15 cellular contexts compared by ENCODE assay signal in the genomic region with DNA sequence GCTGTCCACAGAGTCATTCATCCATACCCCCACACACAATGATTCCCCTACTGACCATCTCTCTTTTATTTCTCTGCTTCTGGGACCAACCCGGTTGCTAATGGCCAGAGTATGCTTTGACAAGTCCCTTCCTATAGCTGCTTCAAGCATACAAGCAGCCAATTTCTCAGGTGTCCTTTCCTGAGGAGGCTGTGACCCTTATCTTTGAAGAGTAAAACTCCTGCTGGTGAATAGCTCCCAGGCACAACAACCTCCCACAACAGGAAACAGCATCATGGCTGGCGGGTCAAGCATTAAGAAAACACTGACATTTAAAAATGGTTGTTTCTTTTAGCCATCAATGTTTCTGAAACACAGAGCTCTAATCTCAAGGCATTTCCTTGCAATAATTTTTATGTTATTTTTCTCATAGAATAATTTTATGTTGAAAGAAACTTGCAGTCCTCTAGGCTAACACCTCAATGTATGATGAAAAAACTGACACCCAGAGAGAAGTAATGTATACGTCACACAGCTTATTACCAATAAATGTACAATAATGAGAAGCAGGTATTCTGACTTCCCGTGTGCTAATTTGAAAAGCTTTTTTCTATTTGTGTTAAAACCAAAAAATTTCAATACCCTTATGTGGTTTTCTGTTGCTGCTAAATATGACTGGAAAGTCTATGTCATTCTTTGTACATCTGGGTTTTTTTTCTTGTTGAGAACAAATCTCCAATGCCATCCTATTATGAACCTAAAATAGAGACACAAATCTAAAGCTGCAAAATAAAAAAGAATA. TPM values are rescaled to one million over a fixed set of nuclear protein-coding genes. Genes with fewer than 3 reads are reported as not detected.
DNase-seq lines count a peak whose midpoint lies in the region; ATAC-seq and TF ChIP-seq lines count a peak whose summit lies in the region.
"Had no signal": no experiment of that assay in that cellular context is flagged by ENCODE, and none has a peak within 500 bp of the region (broad histone marks: within the 10 kb centered on the region; RNA-seq: fewer than 3 reads in every experiment).

No MANE protein-coding gene starts in this region.

- no peaks in the 10 kb centered on the region for H3K36me3 ChIP-seq in prostate gland

- CTCF ChIA-PET in activated naive CD4-positive, alpha-beta T cell treated with anti-CD3 and anti-CD28 coated beads for 36 hours (lab: Charles Lee): interaction anchor here (0.6 to 2.9 kb wide), 8 partner anchors 8 to 550 kb away, joined by 3 to 14 read pairs (median 3); no protein-coding TSS in a partner anchor
- CTCF ChIA-PET in activated naive CD4-positive, alpha-beta T cell treated with anti-CD3 and anti-CD28 coated beads, Interleukin-2, amount 10 ng/mL, durations not matched to agents 7 days and 5 days (lab: Charles Lee): interaction anchor here (1.2 kb wide), 1 partner anchor 66 kb away, joined by 3 read pairs; no protein-coding TSS in a partner anchor

- no peaks in the 10 kb centered on the region for H3K36me3 Mint-ChIP-seq in activated naive CD4-positive, alpha-beta T cell treated with anti-CD3 and anti-CD28 coated beads for 36 hours (ENCODE audit: low read depth)
- H3K36me3 Mint-ChIP-seq in activated naive CD4-positive, alpha-beta T cell treated with anti-CD3 and anti-CD28 coated beads, Interleukin-2, amount 10 ng/mL, durations not matched to agents 7 days and 5 days: no peaks in the 10 kb centered on the region
- H3K36me3 Mint-ChIP-seq in glutamatergic neuron (ENCODE audit: unreplicated experiment): no peaks in the 10 kb centered on the region

- no peaks in the 10 kb centered on the region for H3K9me3 ChIP-seq in prostate gland
- H3K9me3 ChIP-seq: testis had no signal

- no peak overlapping the region for H3K27ac ChIP-seq in prostate gland
- H3K27ac ChIP-seq: hepatocyte, RWPE1, testis had no signal

- no peak for DNase-seq in activated naive CD4-positive, alpha-beta T cell treated with anti-CD3 and anti-CD28 coated beads for 36 hours
- no peak for DNase-seq in activated naive CD4-positive, alpha-beta T cell treated with anti-CD3 and anti-CD28 coated beads, Interleukin-2, amount 10 ng/mL, durations not matched to agents 7 days and 5 days
- no peak for DNase-seq in stimulated activated naive CD8-positive, alpha-beta T cell treated with anti-CD3 and anti-CD28 coated beads, Interleukin-15, Interleukin-2, amounts not matched to agents 100 U/mL and 50 U/mL, for 24 hours
- no peak for DNase-seq in prostate gland (ENCODE audit: low spot score)
- no peak for DNase-seq in activated T-cell treated with anti-CD3 and anti-CD28 coated beads for 4 hours
- DNase-seq in glutamatergic neuron: no peak
- DNase-seq: activated T-cell treated with anti-CD3 and anti-CD28 coated beads, Interleukin-2, amount 50 U/mL, for 48 hours; DMS 273 treated with DMSO at 0.1 percent for 48 hours; mesenchymal stem cell; NCI-H2227 treated with DMSO at 0.1 percent for 48 hours; testis had no signal

- 75% methylated on average over 4 of the region's 4 CpGs for WGBS in prostate gland

- TF ChIP-seq POLR2A in prostate gland (IDR thresholded peaks at IDR 0.05): no peak

- H3K27me3 Mint-ChIP-seq in activated naive CD4-positive, alpha-beta T cell treated with anti-CD3 and anti-CD28 coated beads for 36 hours (ENCODE audit: low read depth): peaks cover 10% of the 10 kb centered on the region
- H3K27me3 Mint-ChIP-seq in activated naive CD4-positive, alpha-beta T cell treated with anti-CD3 and anti-CD28 coated beads, Interleukin-2, amount 10 ng/mL, durations not matched to agents 7 days and 5 days: peaks cover 9% of the 10 kb centered on the region
- H3K27me3 Mint-ChIP-seq in glutamatergic neuron (ENCODE audit: unreplicated experiment): no peaks in the 10 kb centered on the region

- no peaks in the 10 kb centered on the region for H3K9me3 Mint-ChIP-seq in activated naive CD4-positive, alpha-beta T cell treated with anti-CD3 and anti-CD28 coated beads for 36 hours
- no peaks in the 10 kb centered on the region for H3K9me3 Mint-ChIP-seq in activated naive CD4-positive, alpha-beta T cell treated with anti-CD3 and anti-CD28 coated beads, Interleukin-2, amount 10 ng/mL, durations not matched to agents 7 days and 5 days
- H3K9me3 Mint-ChIP-seq in glutamatergic neuron (ENCODE audit: unreplicated experiment): peaks cover 2% of the 10 kb centered on the region

- no peak overlapping the region for H3K4me3 Mint-ChIP-seq in activated naive CD4-positive, alpha-beta T cell treated with anti-CD3 and anti-CD28 coated beads for 36 hours
- no peak overlapping the region for H3K4me3 Mint-ChIP-seq in activated naive CD4-positive, alpha-beta T cell treated with anti-CD3 and anti-CD28 coated beads, Interleukin-2, amount 10 ng/mL, durations not matched to agents 7 days and 5 days
- no peak overlapping the region for H3K4me3 Mint-ChIP-seq in glutamatergic neuron (ENCODE audit: unreplicated experiment)

- peak; percentile 58 for ATAC-seq in GM21786 (IDR thresholded peaks at IDR 0.05; ENCODE audit: unreplicated experiment)
- peak; percentile 43 for ATAC-seq in HG03378 (IDR thresholded peaks at IDR 0.05; ENCODE audit: unreplicated experiment)
- ATAC-seq in stimulated activated naive CD8-positive, alpha-beta T cell treated with anti-CD3 and anti-CD28 coated beads, Interleukin-15, Interleukin-2, amounts not matched to agents 100 U/mL and 50 U/mL, for 24 hours: peak; percentile 71

- intact Hi-C loops in activated naive CD4-positive, alpha-beta T cell treated with anti-CD3 and anti-CD28 coated beads for 36 hours (cut with micrococcal nuclease): loop anchor here (1.0 to 5.0 kb wide), 6 partner anchors 9 to 150 kb away; no protein-coding TSS in a partner anchor
- intact Hi-C loops in prostate gland (cut with DNase I): no loop called here

- TF ChIP-seq CTCF in prostate gland (IDR thresholded peaks at IDR 0.05): no peak
- no peak for TF ChIP-seq CTCF in glutamatergic neuron (IDR thresholded peaks at IDR 0.05; ENCODE audit: partially characterized antibody, unreplicated experiment)

- H3K27me3 ChIP-seq in prostate gland (replicated peaks; ENCODE audit: insufficient read depth): no peaks in the 10 kb centered on the region
- H3K27me3 ChIP-seq: testis had no signal

- H3K4me1 ChIP-seq in prostate gland (replicated peaks): no peaks in the 10 kb centered on the region
- H3K4me1 ChIP-seq: testis had no signal

- no peak overlapping the region for H3K4me3 ChIP-seq in prostate gland
- H3K4me3 ChIP-seq: hepatocyte, testis had no signal

- H3K4me1 Mint-ChIP-seq in activated naive CD4-positive, alpha-beta T cell treated with anti-CD3 and anti-CD28 coated beads for 36 hours (ENCODE audit: low read depth): peaks cover 28% of the 10 kb centered on the region
- peaks cover 4% of the 10 kb centered on the region for H3K4me1 Mint-ChIP-seq in activated naive CD4-positive, alpha-beta T cell treated with anti-CD3 and anti-CD28 coated beads, Interleukin-2, amount 10 ng/mL, durations not matched to agents 7 days and 5 days
- no peaks in the 10 kb centered on the region for H3K4me1 Mint-ChIP-seq in glutamatergic neuron (ENCODE audit: low read depth, unreplicated experiment)

- peak overlapping the region; percentile 25 for H3K27ac Mint-ChIP-seq in activated naive CD4-positive, alpha-beta T cell treated with anti-CD3 and anti-CD28 coated beads for 36 hours
- no peak overlapping the region for H3K27ac Mint-ChIP-seq in activated naive CD4-positive, alpha-beta T cell treated with anti-CD3 and anti-CD28 coated beads, Interleukin-2, amount 10 ng/mL, durations not matched to agents 7 days and 5 days
- no peak overlapping the region for H3K27ac Mint-ChIP-seq in glutamatergic neuron (ENCODE audit: unreplicated experiment)

RNA-seq across cellular contexts. Expression of gene PAM, which starts 7.5 kb away (rescaled TPM):
- total RNA-seq in activated naive CD4-positive, alpha-beta T cell treated with anti-CD3 and anti-CD28 coated beads for 36 hours: 10 to 100 TPM; 31.2 to 37.6 TPM
- total RNA-seq in prostate gland (100 to 1,000 TPM in 1 of 2 donors, 10 to 100 TPM in 1; 76.8 to 171 TPM), glutamatergic neuron (ENCODE audit: unreplicated experiment) (192 TPM)
